In genomic region chr13:62176051-62176450, GRCh38 we compare ENCODE assay signal across 20 cellular contexts.
"Had no signal": no experiment of that assay in that cellular context is flagged by ENCODE, and none has a peak within 500 bp of the region (broad histone marks: within the 10 kb centered on the region; RNA-seq: fewer than 3 reads in every experiment).

No MANE protein-coding gene starts in this region.

- H3K36me3 Mint-ChIP-seq: naive thymus-derived CD8-positive, alpha-beta T cell; stimulated activated effector memory CD8-positive, alpha-beta T cell treated with anti-CD3 and anti-CD28 coated beads, Interleukin-12 subunit alpha, Interleukin-12 subunit beta, amount 100 ng/mL, for 72 hours had no signal

- H3K4me1 ChIP-seq: esophagus squamous epithelium, gastroesophageal sphincter, right atrium auricular region, tibial artery had no signal

- DNase-seq: dermis blood vessel endothelial cell; esophagus squamous epithelium; foreskin fibroblast; glutamatergic neuron; islet precursor cell; mammary epithelial cell; mucosa of descending colon; naive thymus-derived CD8-positive, alpha-beta T cell; nucleus accumbens; ovary; small intestine; stimulated activated CD4-positive, alpha-beta T cell treated with anti-CD3 and anti-CD28 coated beads, Interleukin-2, amount 100 ng/mL, for 48 hours; stimulated activated CD8-positive, alpha-beta memory T cell treated with anti-CD3 and anti-CD28 coated beads, Interleukin-4, amount 100 ng/mL, for 48 hours; tibial artery had no signal

- H3K9me3 ChIP-seq: esophagus squamous epithelium, gastroesophageal sphincter, ovary, right atrium auricular region, tibial artery had no signal

- H3K4me3 ChIP-seq: esophagus squamous epithelium, gastroesophageal sphincter, mucosa of descending colon, ovary, right atrium auricular region, tibial artery had no signal

- H3K36me3 ChIP-seq: esophagus squamous epithelium, gastroesophageal sphincter, ovary, right atrium auricular region, tibial artery had no signal

- H3K4me1 Mint-ChIP-seq: naive thymus-derived CD8-positive, alpha-beta T cell; stimulated activated effector memory CD8-positive, alpha-beta T cell treated with anti-CD3 and anti-CD28 coated beads, Interleukin-12 subunit alpha, Interleukin-12 subunit beta, amount 100 ng/mL, for 72 hours had no signal

- H3K27me3 ChIP-seq: esophagus squamous epithelium, gastroesophageal sphincter, ovary, right atrium auricular region, tibial artery had no signal

- H3K27ac Mint-ChIP-seq: naive thymus-derived CD8-positive, alpha-beta T cell; stimulated activated effector memory CD8-positive, alpha-beta T cell treated with anti-CD3 and anti-CD28 coated beads, Interleukin-12 subunit alpha, Interleukin-12 subunit beta, amount 100 ng/mL, for 72 hours; stimulated activated naive CD8-positive, alpha-beta T cell treated with anti-CD3 and anti-CD28 coated beads, Interleukin-15, Interleukin-2, amounts not matched to agents 100 ng/mL and 50 ng/mL, for 24 hours had no signal

- H3K4me3 Mint-ChIP-seq: naive thymus-derived CD8-positive, alpha-beta T cell; stimulated activated effector memory CD8-positive, alpha-beta T cell treated with anti-CD3 and anti-CD28 coated beads, Interleukin-12 subunit alpha, Interleukin-12 subunit beta, amount 100 ng/mL, for 72 hours; stimulated activated naive CD8-positive, alpha-beta T cell treated with anti-CD3 and anti-CD28 coated beads, Interleukin-15, Interleukin-2, amounts not matched to agents 100 ng/mL and 50 ng/mL, for 24 hours had no signal

- FAIRE-seq: colon, small intestine had no signal

- ATAC-seq: gastroesophageal sphincter; left lobe of liver; mucosa of descending colon; naive thymus-derived CD8-positive, alpha-beta T cell; stimulated activated effector memory CD8-positive, alpha-beta T cell treated with anti-CD3 and anti-CD28 coated beads, Interleukin-12 subunit alpha, Interleukin-12 subunit beta, amount 100 ng/mL, for 72 hours had no signal

- H3K27me3 Mint-ChIP-seq: naive thymus-derived CD8-positive, alpha-beta T cell; stimulated activated naive CD8-positive, alpha-beta T cell treated with anti-CD3 and anti-CD28 coated beads, Interleukin-15, Interleukin-2, amounts not matched to agents 100 ng/mL and 50 ng/mL, for 24 hours had no signal

- H3K27ac ChIP-seq: esophagus squamous epithelium, gastroesophageal sphincter, ovary, right atrium auricular region, tibial artery had no signal
